Comparison of ENCODE assay signal across 1 cellular context in genomic region chr6:27630727-27631613, GRCh38.
TF ChIP-seq lines count a peak whose summit lies in the region.

No MANE protein-coding gene starts in this region.

TF ChIP-seq in HepG2, 621 proteins besides CTCF, POLR2A, EP300 and RAD21 (continued from another document and continues in another):
- TF ChIP-seq ZNF318 (CRISPR knock-in tag; IDR thresholded peaks at IDR 0.05) = peak; percentile 70; the same call in 1 of the 2 replicates
- peak; percentile 70; the same call in 1 of the 2 replicates for TF ChIP-seq REL (CRISPR knock-in tag; conservative IDR thresholded peaks at IDR 0.05)
- TF ChIP-seq PHF20 (CRISPR knock-in tag; IDR thresholded peaks at IDR 0.05) = no peak
- TF ChIP-seq GATAD1 (CRISPR knock-in tag; IDR thresholded peaks at IDR 0.05) = peak; percentile 64; the same call in 1 of the 2 replicates
- TF ChIP-seq SRF (IDR thresholded peaks at IDR 0.05; ENCODE audit: low read depth, low read length) = no peak
- TF ChIP-seq ZBTB37 (CRISPR knock-in tag; IDR thresholded peaks at IDR 0.05) = peak; percentile 72
- TF ChIP-seq RARG (CRISPR knock-in tag; IDR thresholded peaks at IDR 0.05; ENCODE audit: low read depth) = no peak
- peak; percentile 90 for TF ChIP-seq ZNF784 (CRISPR knock-in tag; IDR thresholded peaks at IDR 0.05; ENCODE audit: borderline replicate concordance)
- no peak for TF ChIP-seq ZNF569 (CRISPR knock-in tag; IDR thresholded peaks at IDR 0.05; ENCODE audit: borderline replicate concordance)
- no peak for TF ChIP-seq KAT2B (IDR thresholded peaks at IDR 0.05; ENCODE audit: borderline replicate concordance, low read depth, low read length)
- no peak; the same call in 1 of the 2 replicates for TF ChIP-seq SKIL (CRISPR knock-in tag; IDR thresholded peaks at IDR 0.05; ENCODE audit: borderline replicate concordance)
- peak; percentile 76; the same call in 1 of the 2 replicates for TF ChIP-seq ZNF710 (CRISPR knock-in tag; IDR thresholded peaks at IDR 0.05; ENCODE audit: borderline replicate concordance)
- TF ChIP-seq FOXO1 (CRISPR knock-in tag; IDR thresholded peaks at IDR 0.05) = peak; percentile 69; the same call in 1 of the 2 replicates
- TF ChIP-seq ZNF772 (CRISPR knock-in tag; IDR thresholded peaks at IDR 0.05) = peak; percentile 97
- peak; percentile 68; the same call in 1 of the 2 replicates for TF ChIP-seq SNAPC2 (CRISPR knock-in tag; IDR thresholded peaks at IDR 0.05)
- TF ChIP-seq ZNF766 (CRISPR knock-in tag; IDR thresholded peaks at IDR 0.05; ENCODE audit: borderline replicate concordance) = peak; percentile 89; the same call in 1 of the 2 replicates
- peak; percentile 93; the same call in 1 of the 2 replicates for TF ChIP-seq ZBTB20 (CRISPR knock-in tag; IDR thresholded peaks at IDR 0.05; ENCODE audit: borderline replicate concordance, low read depth)
- peak; percentile 93; the same call in 1 of the 2 replicates for TF ChIP-seq TOE1 (CRISPR knock-in tag; IDR thresholded peaks at IDR 0.05)
- TF ChIP-seq U2AF1 (optimal IDR thresholded peaks at IDR 0.05; ENCODE audit: low read depth, low read length) = no peak
- no peak for TF ChIP-seq NR2F2 (IDR thresholded peaks at IDR 0.05; ENCODE audit: borderline replicate concordance, low read depth)
- no peak for TF ChIP-seq ZNF567 (CRISPR knock-in tag; IDR thresholded peaks at IDR 0.05; ENCODE audit: borderline replicate concordance)
- TF ChIP-seq ZBTB34 (CRISPR knock-in tag; IDR thresholded peaks at IDR 0.05) = peak; percentile 78; the same call in 1 of the 2 replicates
- TF ChIP-seq GTF2F1 (IDR thresholded peaks at IDR 0.05; ENCODE audit: low read length) = no peak
- TF ChIP-seq HMGXB4 (CRISPR knock-in tag; IDR thresholded peaks at IDR 0.05; ENCODE audit: borderline replicate concordance in 1 of 2, low read depth in 1 of 2) = peak; percentile 97 to 98
- peak; percentile 85 for TF ChIP-seq ZNF431 (CRISPR knock-in tag; IDR thresholded peaks at IDR 0.05; ENCODE audit: borderline replicate concordance, low read depth)
- peak; percentile 71 for TF ChIP-seq ZNF644 (CRISPR knock-in tag; IDR thresholded peaks at IDR 0.05; ENCODE audit: low read depth)
- TF ChIP-seq ZBTB8A (CRISPR knock-in tag; IDR thresholded peaks at IDR 0.05; ENCODE audit: borderline replicate concordance, low read depth) = 0 out of 2 replicates have a peak, but pooled peaks have one; percentile 31
- TF ChIP-seq DMTF1 (CRISPR knock-in tag; IDR thresholded peaks at IDR 0.05) = no peak
- 0 out of 2 replicates have a peak, but pooled peaks have one; percentile 16 for TF ChIP-seq ZFAT (CRISPR knock-in tag; conservative IDR thresholded peaks at IDR 0.05)
- TF ChIP-seq NR0B2 (CRISPR knock-in tag; IDR thresholded peaks at IDR 0.05) = peak; percentile 82
- no peak for TF ChIP-seq ZNF597 (CRISPR knock-in tag; IDR thresholded peaks at IDR 0.05)
